1 cellular context compared by ENCODE assay signal in genomic region chr7:47638679-47639306, GRCh38.
TF ChIP-seq lines count a peak whose summit lies in the region.

No MANE protein-coding gene starts in this region.

TF ChIP-seq in HepG2, 621 proteins besides CTCF, POLR2A, EP300 and RAD21 (continued from another document and continues in another):
- TF ChIP-seq HMGXB4 (CRISPR knock-in tag; IDR thresholded peaks at IDR 0.05; ENCODE audit: borderline replicate concordance in 1 of 2, low read depth in 1 of 2): peak in 1 of 2 experiments; percentile 58; a peak in 1 of 4 replicates
- TF ChIP-seq FOXK2 (IDR thresholded peaks at IDR 0.05): no peak
- TF ChIP-seq SOX5 (CRISPR knock-in tag; IDR thresholded peaks at IDR 0.05; ENCODE audit: borderline replicate concordance): peak; percentile 59; the same call in 1 of the 2 replicates
- TF ChIP-seq TFAP4 (IDR thresholded peaks at IDR 0.05; ENCODE audit: borderline replicate concordance, low read depth): peak; percentile 34; the same call in 1 of the 2 replicates
- TF ChIP-seq ELF3 (CRISPR knock-in tag; IDR thresholded peaks at IDR 0.05): 0 out of 2 replicates have a peak, but pooled peaks have one; percentile 54
- no peak for TF ChIP-seq ZNF530 (CRISPR knock-in tag; IDR thresholded peaks at IDR 0.05; ENCODE audit: low read depth)
- no peak for TF ChIP-seq SCMH1 (CRISPR knock-in tag; IDR thresholded peaks at IDR 0.05; ENCODE audit: borderline replicate concordance)
- TF ChIP-seq ZNF547 (CRISPR knock-in tag; IDR thresholded peaks at IDR 0.05): 0 out of 2 replicates have a peak, but pooled peaks have one; percentile 37
- no peak for TF ChIP-seq ZNF609 (CRISPR knock-in tag; IDR thresholded peaks at IDR 0.05; ENCODE audit: borderline replicate concordance)
- TF ChIP-seq CSRNP1 (CRISPR knock-in tag; IDR thresholded peaks at IDR 0.05): no peak
- TF ChIP-seq ZNF644 (CRISPR knock-in tag; IDR thresholded peaks at IDR 0.05; ENCODE audit: low read depth): 0 out of 2 replicates have a peak, but pooled peaks have one; percentile 8
- 0 out of 2 replicates have a peak, but pooled peaks have one; percentile 27 for TF ChIP-seq ZNF331 (CRISPR knock-in tag; IDR thresholded peaks at IDR 0.05)
- TF ChIP-seq FOXA1 (IDR thresholded peaks at IDR 0.05): no peak
- TF ChIP-seq FOXA1 (CRISPR knock-in tag; IDR thresholded peaks at IDR 0.05): peak; percentile 56; the same call in 1 of the 2 replicates
- 0 out of 2 replicates have a peak, but pooled peaks have one; percentile 47 for TF ChIP-seq ZNF607 (CRISPR knock-in tag; IDR thresholded peaks at IDR 0.05; ENCODE audit: borderline replicate concordance)
- TF ChIP-seq GATAD1 (CRISPR knock-in tag; IDR thresholded peaks at IDR 0.05): 0 out of 2 replicates have a peak, but pooled peaks have one; percentile 26
- no peak for TF ChIP-seq NCOA1 (CRISPR knock-in tag; IDR thresholded peaks at IDR 0.05)
- TF ChIP-seq CBFB (CRISPR knock-in tag; IDR thresholded peaks at IDR 0.05): no peak
- TF ChIP-seq ZUFSP (CRISPR knock-in tag; IDR thresholded peaks at IDR 0.05; ENCODE audit: borderline replicate concordance): no peak
- no peak for TF ChIP-seq ZFP62 (CRISPR knock-in tag; IDR thresholded peaks at IDR 0.05)
- TF ChIP-seq ETS1 (CRISPR knock-in tag; IDR thresholded peaks at IDR 0.05): no peak
- TF ChIP-seq ZNF317 (CRISPR knock-in tag; IDR thresholded peaks at IDR 0.05): peak; percentile 74; the same call in 1 of the 2 replicates
- TF ChIP-seq E2F2 (CRISPR knock-in tag; IDR thresholded peaks at IDR 0.05; ENCODE audit: borderline replicate concordance): no peak
- TF ChIP-seq TAF15 (IDR thresholded peaks at IDR 0.05; ENCODE audit: low read depth, low read length, poor library complexity, severe bottlenecking): no peak
- no peak for TF ChIP-seq HDAC1 (CRISPR knock-in tag; IDR thresholded peaks at IDR 0.05)
- no peak for TF ChIP-seq KIAA2018 (CRISPR knock-in tag; IDR thresholded peaks at IDR 0.05; ENCODE audit: borderline replicate concordance)
- TF ChIP-seq PITX1 (CRISPR knock-in tag; IDR thresholded peaks at IDR 0.05): no peak
- TF ChIP-seq NR0B2 (CRISPR knock-in tag; IDR thresholded peaks at IDR 0.05): no peak
- no peak for TF ChIP-seq PHB2 (IDR thresholded peaks at IDR 0.05; ENCODE audit: partially characterized antibody)
- TF ChIP-seq ZSCAN21 (CRISPR knock-in tag; IDR thresholded peaks at IDR 0.05; ENCODE audit: borderline replicate concordance): 0 out of 2 replicates have a peak, but pooled peaks have one; percentile 32
- TF ChIP-seq ZNF570 (CRISPR knock-in tag; IDR thresholded peaks at IDR 0.05; ENCODE audit: borderline replicate concordance): no peak
- no peak for TF ChIP-seq ZNF713 (CRISPR knock-in tag; IDR thresholded peaks at IDR 0.05)
- peak; percentile 87; the same call in 1 of the 2 replicates for TF ChIP-seq ZNF292 (CRISPR knock-in tag; IDR thresholded peaks at IDR 0.05; ENCODE audit: borderline replicate concordance, low read depth)
- no peak for TF ChIP-seq DMAP1 (CRISPR knock-in tag; IDR thresholded peaks at IDR 0.05)
